In the genomic region with DNA sequence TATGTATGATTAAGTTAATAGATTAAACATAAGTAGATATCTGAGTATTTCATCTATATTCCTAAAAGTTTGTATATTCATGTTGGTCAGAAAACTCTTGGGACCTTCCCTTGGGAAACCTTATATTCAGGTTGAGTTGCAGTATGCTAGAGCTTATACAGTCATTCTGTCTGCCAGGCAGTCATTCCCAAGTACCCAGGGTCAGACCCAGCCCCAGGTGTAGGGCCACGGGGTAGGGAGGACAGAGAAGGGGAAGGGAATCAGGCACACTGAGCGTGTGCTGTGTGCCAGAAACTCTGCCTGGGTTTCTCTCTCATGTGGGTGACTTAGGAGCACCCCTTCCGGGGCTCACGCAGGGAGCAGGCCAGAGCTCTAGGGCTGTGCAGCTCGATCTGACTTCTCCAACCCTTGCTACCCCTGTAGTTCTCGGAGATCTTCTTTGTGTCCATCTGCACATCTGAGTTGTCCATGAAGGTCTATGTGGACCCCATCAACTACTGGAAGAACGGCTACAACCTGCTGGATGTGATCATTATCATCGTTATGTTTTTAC, we compare ENCODE assay signal across 26 cellular contexts. TPM values are rescaled to one million over a fixed set of nuclear protein-coding genes. Genes with fewer than 3 reads are reported as not detected.
"Had no signal": no experiment of that assay in that cellular context is flagged by ENCODE, and none has a peak within 500 bp of the region (broad histone marks: within the 10 kb centered on the region; RNA-seq: fewer than 3 reads in every experiment).

No MANE protein-coding gene starts in this region.

- H3K27me3 ChIP-seq: colonic mucosa, hepatocyte, ovary, right atrium auricular region, sigmoid colon, tibial nerve had no signal

- H3K4me3 ChIP-seq: colonic mucosa, hepatocyte, lung, ovary, right atrium auricular region, sigmoid colon, skin epidermis, tibial nerve had no signal

- DNase-seq: colonic mucosa; dermis blood vessel endothelial cell; effector CD4-positive, alpha-beta T cell; endodermal cell; erythroblast; foreskin melanocyte; head of caudate nucleus; left colon; left ventricle myocardium superior; mesenchymal stem cell; naive thymus-derived CD4-positive, alpha-beta T cell; ovary; sigmoid colon; stimulated activated CD4-positive, alpha-beta T cell treated with anti-CD3 and anti-CD28 coated beads, Interleukin-2, amount 100 ng/mL, for 24 hours; stimulated activated CD4-positive, alpha-beta T cell treated with anti-CD3 and anti-CD28 coated beads, Interleukin-4, amount 100 ng/mL, for 4 hours; stimulated activated naive CD4-positive, alpha-beta T cell treated with Interleukin-2 at 50 U/mL for 16 hours had no signal

- H3K9me3 ChIP-seq: colonic mucosa, ovary, right atrium auricular region, sigmoid colon, tibial nerve had no signal

- H3K36me3 ChIP-seq: colonic mucosa, ovary, right atrium auricular region, sigmoid colon had no signal

- ATAC-seq: left colon; left ventricle myocardium superior; naive thymus-derived CD4-positive, alpha-beta T cell had no signal

- H3K4me1 ChIP-seq: colonic mucosa, right atrium auricular region, tibial nerve had no signal

- H3K27ac ChIP-seq: colonic mucosa, hepatocyte, ovary, right atrium auricular region, sigmoid colon, skin epidermis, tibial nerve had no signal

RNA-seq across cellular contexts. Expression of gene CATSPER3, which starts 28.2 kb away (rescaled TPM):
- total RNA-seq: hepatocyte, temporal lobe had no signal

RNA-seq across cellular contexts. Expression of gene PITX1, which starts 38.1 kb away (rescaled TPM):
- total RNA-seq: cerebellum, kidney epithelial cell, left ventricle myocardium superior, mononuclear cell, right atrium auricular region had no signal
- polyA plus RNA-seq: naive thymus-derived CD4-positive, alpha-beta T cell; neural cell had no signal
